15 cellular contexts compared by ENCODE assay signal in the genomic region with DNA sequence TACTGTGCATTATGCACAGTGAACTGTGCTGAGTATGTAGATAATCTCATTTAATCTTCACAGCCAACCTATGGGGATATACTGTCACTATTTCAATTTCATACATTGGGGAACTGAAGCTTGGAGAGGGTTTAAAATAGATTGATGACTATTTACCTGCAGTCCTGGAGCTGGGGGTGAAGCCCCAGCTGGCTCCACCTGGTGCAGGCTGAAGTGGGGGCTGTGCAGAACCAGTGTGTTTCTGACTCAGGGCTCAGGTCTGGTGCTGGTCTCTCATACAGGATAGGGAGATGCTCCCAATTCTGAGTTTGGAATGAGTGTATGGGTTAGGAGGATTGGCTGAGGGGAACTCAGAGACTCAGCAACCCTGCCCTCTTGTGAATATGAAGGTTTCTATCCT.
A peak's percentile ranks its signal among the peaks of the same experiment; 100 is the strongest.
DNase-seq lines count a peak whose midpoint lies in the region; ATAC-seq and TF ChIP-seq lines count a peak whose summit lies in the region.
"Had no signal": no experiment of that assay in that cellular context is flagged by ENCODE, and none has a peak within 500 bp of the region (broad histone marks: within the 10 kb centered on the region; RNA-seq: fewer than 3 reads in every experiment).

No MANE protein-coding gene starts in this region.

- no peak overlapping the region for H3K4me3 ChIP-seq in GM06990 (replicated peaks; ENCODE audit: low read depth, low read length)
- H3K4me3 ChIP-seq in H7 (ENCODE audit: insufficient read depth, low read depth, low read length) = no peak overlapping the region
- H3K4me3 ChIP-seq: BLaER1, GM23248 had no signal

- DNase-seq in GM06990 (ENCODE audit: extremely low read depth, insufficient read length) (peak; percentile 55), H7 (no peak), left colon (no peak), mesenteric fat pad (ENCODE audit: low spot score) (no peak)
- DNase-seq: Caco-2; CD4-positive, CD25-positive, alpha-beta regulatory T cell; CD8-positive, alpha-beta T cell; DMS153; DND-41; GM23248; H9 had no signal

- no peak for TF ChIP-seq CTCF in GM06990 (IDR thresholded peaks at IDR 0.05; ENCODE audit: insufficient read depth, low read length, poor library complexity, severe bottlenecking)

- intact Hi-C loops in left colon (cut with DNase I, micrococcal nuclease) = no loop called here

- H3K27me3 ChIP-seq in GM06990 (replicated peaks; ENCODE audit: control insufficient read depth, insufficient read depth, low read length) (no peaks in the 10 kb centered on the region), H7 (ENCODE audit: control insufficient read depth, insufficient read depth, low read length) (no peaks in the 10 kb centered on the region)
- H3K27me3 ChIP-seq: BLaER1 had no signal

- ATAC-seq in GM21717 (IDR thresholded peaks at IDR 0.05; ENCODE audit: unreplicated experiment) (peak; percentile 71), HG03432 (IDR thresholded peaks at IDR 0.05; ENCODE audit: unreplicated experiment) (peak; percentile 38), left colon (no peak)
- ATAC-seq: CD8-positive, alpha-beta T cell; HCT116 had no signal

- H3K36me3 ChIP-seq in GM06990 (ENCODE audit: control insufficient read depth, insufficient read depth, low read length) (no peaks in the 10 kb centered on the region), H7 (replicated peaks; ENCODE audit: control insufficient read depth, insufficient read depth, low read length) (no peaks in the 10 kb centered on the region)
- H3K36me3 ChIP-seq: BLaER1 had no signal
